ENCODE assay signal across 8 cellular contexts in the genomic region with DNA sequence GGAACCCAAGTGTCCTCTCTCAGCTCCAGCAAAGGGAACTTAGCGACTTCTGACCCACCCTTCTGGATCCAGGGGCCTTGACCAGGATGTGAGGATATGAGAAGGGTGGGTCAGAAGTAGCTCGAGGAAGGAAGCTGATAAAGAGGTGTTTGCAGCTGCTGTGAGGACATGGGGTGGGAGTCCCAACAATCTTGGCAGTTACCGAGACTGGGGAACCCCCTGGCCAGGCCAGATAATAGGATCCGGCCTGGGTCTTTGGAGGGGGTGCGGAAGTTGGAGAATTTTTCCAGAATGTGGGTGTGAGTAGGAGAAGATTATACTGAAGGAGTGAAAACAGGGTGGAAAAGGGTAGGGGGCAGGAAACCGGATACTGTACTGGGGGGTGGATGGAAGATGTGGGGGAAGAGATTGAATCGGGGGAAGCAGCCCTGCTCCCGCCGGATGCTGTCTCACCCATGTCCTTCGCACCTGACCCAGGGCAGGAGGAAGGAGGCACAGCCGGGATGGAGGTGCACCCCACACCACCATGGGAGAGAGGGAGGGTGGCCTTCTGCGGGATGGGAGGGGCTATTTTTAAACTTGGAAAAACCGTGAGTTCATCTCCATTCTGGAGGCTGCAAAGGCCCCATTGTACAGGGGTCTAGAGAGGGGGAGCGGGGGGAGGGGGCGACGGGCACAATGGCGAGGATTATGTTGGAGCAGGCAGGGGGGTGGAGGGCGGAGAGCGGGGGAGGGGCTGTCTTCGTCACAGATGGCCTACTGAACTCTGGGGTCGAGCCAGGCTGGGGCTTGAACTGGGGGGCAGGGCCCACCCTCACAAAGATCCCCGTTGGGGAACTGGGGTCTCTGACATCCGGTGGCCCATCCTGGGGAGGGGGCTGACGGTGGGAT. TPM values are rescaled to one million over a fixed set of nuclear protein-coding genes. Genes with fewer than 3 reads are reported as not detected.
A peak's percentile ranks its signal among the peaks of the same experiment; 100 is the strongest.
DNase-seq lines count a peak whose midpoint lies in the region; ATAC-seq and TF ChIP-seq lines count a peak whose summit lies in the region.

No MANE protein-coding gene starts in this region.

- H3K27me3 ChIP-seq in Peyer's patch (no peaks in the 10 kb centered on the region), esophagus (ENCODE audit: control insufficient read depth in 1 of 2, insufficient read depth in 2 of 2, low read length in 2 of 2) (no peaks in the 10 kb centered on the region), osteoblast (ENCODE audit: insufficient read depth, low read length) (no peaks in the 10 kb centered on the region)

- intact Hi-C loops in CD14-positive monocyte (cut with micrococcal nuclease): no loop called here

- H3K4me1 Mint-ChIP-seq in CD14-positive monocyte: peaks cover 33% of the 10 kb centered on the region

- H3K4me3 ChIP-seq in Peyer's patch (peak overlapping the region in 2 of 4 donors; percentile 48 to 52), esophagus (ENCODE audit: low read depth in 1 of 2, low read length in 2 of 2) (peak overlapping the region in 1 of 2 donors; percentile 41), osteoblast (ENCODE audit: insufficient read depth, low read length) (peak overlapping the region; percentile 74)

- H3K27ac ChIP-seq in Peyer's patch (peak overlapping the region; percentile 68 to 87 (median 78)), esophagus (ENCODE audit: low read depth in 2 of 2, low read length in 1 of 2) (peak overlapping the region; percentile 89 to 92), osteoblast (ENCODE audit: low read depth, low read length) (peak overlapping the region; percentile 92)

- H3K4me1 ChIP-seq in Peyer's patch: peaks cover 0 to 40% (median 21%) of the 10 kb centered on the region in 4 donors
- H3K4me1 ChIP-seq in esophagus (ENCODE audit: control insufficient read depth in 2 of 2, insufficient read depth in 2 of 2, low read length in 1 of 2): peaks cover 9 to 25% of the 10 kb centered on the region in 2 donors
- H3K4me1 ChIP-seq in osteoblast (ENCODE audit: insufficient read depth, low read length): peaks cover 56% of the 10 kb centered on the region

- H3K36me3 ChIP-seq in Peyer's patch (no peaks in the 10 kb centered on the region), esophagus (ENCODE audit: control insufficient read depth in 2 of 2, insufficient read depth in 2 of 2, low read length in 1 of 2) (no peaks in the 10 kb centered on the region), osteoblast (ENCODE audit: insufficient read depth, low read length) (no peaks in the 10 kb centered on the region)

- DNase-seq in CD14-positive monocyte (ENCODE audit: low spot score): no peak
- no peak for DNase-seq in Peyer's patch
- peak; percentile 92 for DNase-seq in osteoblast (ENCODE audit: insufficient read length, low spot score, missing footprints)
- no peak for DNase-seq in hepatic stellate cell (ENCODE audit: low spot score)

- H3K4me3 Mint-ChIP-seq in CD14-positive monocyte: peak overlapping the region; percentile 48 to 83

- no peak for TF ChIP-seq CTCF in CD14-positive monocyte (IDR thresholded peaks at IDR 0.05)
- no peak for TF ChIP-seq CTCF in Peyer's patch (IDR thresholded peaks at IDR 0.05)
- no peak for TF ChIP-seq CTCF in osteoblast (IDR thresholded peaks at IDR 0.05; ENCODE audit: extremely low read depth, low read depth, low read length)

- H3K27me3 Mint-ChIP-seq in CD14-positive monocyte (ENCODE audit: low read depth in 3 of 3): peaks cover 62 to 72% (median 68%) of the 10 kb centered on the region in 3 donors

- peak overlapping the region in 1 of 7 donors; percentile 55 for H3K27ac Mint-ChIP-seq in CD14-positive monocyte

- H2AFZ ChIP-seq in osteoblast (ENCODE audit: low read length): peak overlapping the region; percentile 77

- ATAC-seq in GM19395 (IDR thresholded peaks at IDR 0.05; ENCODE audit: unreplicated experiment) (no peak), HG03175 (IDR thresholded peaks at IDR 0.05; ENCODE audit: unreplicated experiment) (no peak), HG03196 (IDR thresholded peaks at IDR 0.05; ENCODE audit: unreplicated experiment) (no peak)

- 53% methylated on average over 24 of the region's 24 CpGs for WGBS in esophagus, 2 donors

- H3K79me2 ChIP-seq in osteoblast (ENCODE audit: insufficient read depth, low read length): no peaks in the 10 kb centered on the region

- peak overlapping the region; percentile 92 for H3K4me2 ChIP-seq in osteoblast (ENCODE audit: insufficient read depth, low read length)

- no peak for TF ChIP-seq POLR2A in Peyer's patch (IDR thresholded peaks at IDR 0.05)

- H3K9me3 Mint-ChIP-seq in CD14-positive monocyte: peaks cover 0 to 6% (median 0%) of the 10 kb centered on the region in 7 donors

- H4K20me1 ChIP-seq in osteoblast (ENCODE audit: insufficient read depth, low read length): no peaks in the 10 kb centered on the region

- no peaks in the 10 kb centered on the region for H3K9me3 ChIP-seq in Peyer's patch
- H3K9me3 ChIP-seq in esophagus (ENCODE audit: control insufficient read depth in 2 of 2, insufficient read depth in 1 of 2, low read depth in 1 of 2, low read length in 1 of 2): no peaks in the 10 kb centered on the region
- H3K9me3 ChIP-seq in osteoblast (ENCODE audit: low read depth, low read length): no peaks in the 10 kb centered on the region

- H3K36me3 Mint-ChIP-seq in CD14-positive monocyte: peaks cover 0 to 8% of the 10 kb centered on the region in 2 donors

RNA-seq across cellular contexts. Expression of a gene that starts 3.0 kb away (rescaled TPM):
- polyA plus RNA-seq in CD14-positive monocyte: not detected
- total RNA-seq in Peyer's patch: 100 to 1,000 TPM in 1 of 4 donors, 10 to 100 TPM in 3; 27.5 to 112 (median 66.2) TPM
- polyA plus RNA-seq in esophagus: 10 to 100 TPM; 10.3 to 34.4 TPM
- 11.2 and 14.1 TPM in 2 replicates for total RNA-seq in osteoblast

RNA-seq across cellular contexts. Expression of a gene that starts 14.4 kb away (rescaled TPM):
- polyA plus RNA-seq in CD14-positive monocyte (10 to 100 TPM; 20.5 to 27.6 TPM), esophagus (10 to 100 TPM in 1 of 2 donors, 1 to 10 TPM in 1; 7.4 to 16.2 TPM)
- total RNA-seq in Peyer's patch (10 to 100 TPM; 15.5 to 23.4 (median 16.5) TPM), osteoblast (4.0 and 5.0 TPM in 2 replicates)

RNA-seq across cellular contexts. Expression of a gene that starts 20.7 kb away (rescaled TPM):
- polyA plus RNA-seq in CD14-positive monocyte: not detected
- total RNA-seq in Peyer's patch: 10 to 100 TPM; 10.3 to 26.4 (median 11.8) TPM
- polyA plus RNA-seq in esophagus: 1 to 10 TPM; 4.8 to 6.7 TPM
- 35.9 and 41.3 TPM in 2 replicates for total RNA-seq in osteoblast

RNA-seq across cellular contexts. Expression of a gene that starts 26.6 kb away (rescaled TPM):
- polyA plus RNA-seq in CD14-positive monocyte (not detected), esophagus (not detected)
- total RNA-seq in Peyer's patch (not detected), osteoblast (not detected in 2 replicates)
